Comparison of ENCODE assay signal across 8 cellular contexts in genomic region chr15:90872481-90873184, GRCh38. TPM values are rescaled to one million over a fixed set of nuclear protein-coding genes. Genes with fewer than 3 reads are reported as not detected.
A peak's percentile ranks its signal among the peaks of the same experiment; 100 is the strongest.
DNase-seq lines count a peak whose midpoint lies in the region; ATAC-seq and TF ChIP-seq lines count a peak whose summit lies in the region.

No MANE protein-coding gene starts in this region.

- H3K27me3 Mint-ChIP-seq in CD4-positive, CD25-positive, alpha-beta regulatory T cell: no peaks in the 10 kb centered on the region
- H3K27me3 Mint-ChIP-seq in HFFc6 (ENCODE audit: insufficient read depth) (peaks cover 3% of the 10 kb centered on the region), mesothelial cell of epicardium (ENCODE audit: low read depth) (no peaks in the 10 kb centered on the region)

- peak overlapping the region; percentile 84 to 95 (median 90) for H3K27ac Mint-ChIP-seq in CD4-positive, CD25-positive, alpha-beta regulatory T cell
- H3K27ac Mint-ChIP-seq in HFFc6 (peak overlapping the region; percentile 93), mesothelial cell of epicardium (peak overlapping the region; percentile 92)

- peak overlapping the region; percentile 91 to 95 (median 93) for H3K4me3 Mint-ChIP-seq in CD4-positive, CD25-positive, alpha-beta regulatory T cell
- H3K4me3 Mint-ChIP-seq in HFFc6 (peak overlapping the region; percentile 87), mesothelial cell of epicardium (peak overlapping the region; percentile 74)

- H3K9me3 ChIP-seq in CD4-positive, CD25-positive, alpha-beta regulatory T cell (ENCODE audit: control insufficient read depth in 2 of 2, low read length in 2 of 2): no peaks in the 10 kb centered on the region
- H3K9me3 ChIP-seq in effector memory CD4-positive, alpha-beta T cell (ENCODE audit: control insufficient read depth, low read length): no peaks in the 10 kb centered on the region
- H3K9me3 ChIP-seq in thoracic aorta: no peaks in the 10 kb centered on the region

- ATAC-seq in CD4-positive, CD25-positive, alpha-beta regulatory T cell (ENCODE audit: low read depth in 2 of 2): no peak
- ATAC-seq in thoracic aorta (ENCODE audit: insufficient number of reproducible peaks, low FRiP score, low read depth) (peak; percentile 53), HG03457 (IDR thresholded peaks at IDR 0.05; ENCODE audit: unreplicated experiment) (no peak)

- H3K4me3 ChIP-seq in CD4-positive, CD25-positive, alpha-beta regulatory T cell (ENCODE audit: low read depth, low read length): peak overlapping the region; percentile 71
- peak overlapping the region; percentile 68 for H3K4me3 ChIP-seq in effector memory CD4-positive, alpha-beta T cell (ENCODE audit: insufficient read depth, low read depth, low read length, poor library complexity, severe bottlenecking)
- H3K4me3 ChIP-seq in thoracic aorta: peak overlapping the region; percentile 97

- peaks cover 41% of the 10 kb centered on the region for H3K4me1 ChIP-seq in CD4-positive, CD25-positive, alpha-beta regulatory T cell (ENCODE audit: control insufficient read depth, insufficient read depth, low read length, poor library complexity, severe bottlenecking)
- H3K4me1 ChIP-seq in effector memory CD4-positive, alpha-beta T cell (ENCODE audit: control insufficient read depth, insufficient read depth, low read length, poor library complexity, severe bottlenecking): peaks cover 43% of the 10 kb centered on the region
- peaks cover 33 to 45% of the 10 kb centered on the region in 2 donors for H3K4me1 ChIP-seq in thoracic aorta (ENCODE audit: control insufficient read depth in 1 of 2, low read depth in 2 of 2)

- H3K4me1 Mint-ChIP-seq in CD4-positive, CD25-positive, alpha-beta regulatory T cell: peaks cover 5 to 52% (median 35%) of the 10 kb centered on the region in 4 donors
- H3K4me1 Mint-ChIP-seq in HFFc6 (ENCODE audit: low read depth) (peaks cover 47% of the 10 kb centered on the region), mesothelial cell of epicardium (peaks cover 58% of the 10 kb centered on the region)

- peaks cover 15% of the 10 kb centered on the region for H3K36me3 ChIP-seq in CD4-positive, CD25-positive, alpha-beta regulatory T cell (ENCODE audit: control insufficient read depth, insufficient read depth, low read length)
- H3K36me3 ChIP-seq in effector memory CD4-positive, alpha-beta T cell (ENCODE audit: control insufficient read depth, insufficient read depth, low read length): peaks cover 15% of the 10 kb centered on the region
- H3K36me3 ChIP-seq in thoracic aorta: peaks cover 19% of the 10 kb centered on the region

- DNase-seq in CD4-positive, CD25-positive, alpha-beta regulatory T cell: peak in 1 of 3 donors; percentile 30
- DNase-seq in HFFc6 (peak; percentile 75), UCSD-AML1 (lab: John Stamatoyannopoulos, UW; ENCODE audit: unreplicated experiment) (peak; percentile 24), mesothelial cell of epicardium (ENCODE audit: low spot score in 2 of 2, unreplicated experiment in 2 of 2) (no peak), thoracic aorta (ENCODE audit: low spot score) (no peak), DMS79 (lab: John Stamatoyannopoulos, UW) (no peak)
- peak in 2 of 3 donors; percentile 32 to 35 for DNase-seq in effector memory CD4-positive, alpha-beta T cell

- no peaks in the 10 kb centered on the region for H3K9me3 Mint-ChIP-seq in CD4-positive, CD25-positive, alpha-beta regulatory T cell
- H3K9me3 Mint-ChIP-seq in HFFc6 (no peaks in the 10 kb centered on the region), mesothelial cell of epicardium (no peaks in the 10 kb centered on the region)

- H3K36me3 Mint-ChIP-seq in CD4-positive, CD25-positive, alpha-beta regulatory T cell: peaks cover 3% of the 10 kb centered on the region
- no peaks in the 10 kb centered on the region for H3K36me3 Mint-ChIP-seq in HFFc6 (ENCODE audit: low read depth)
- peaks cover 13% of the 10 kb centered on the region for H3K36me3 Mint-ChIP-seq in mesothelial cell of epicardium

- no peak for TF ChIP-seq CTCF in HFFc6 (IDR thresholded peaks at IDR 0.05)
- no peak for TF ChIP-seq CTCF in mesothelial cell of epicardium (IDR thresholded peaks at IDR 0.05; ENCODE audit: unreplicated experiment)
- TF ChIP-seq CTCF in thoracic aorta (IDR thresholded peaks at IDR 0.05): no peak

- peak overlapping the region; percentile 41 for H3K27ac ChIP-seq in CD4-positive, CD25-positive, alpha-beta regulatory T cell (ENCODE audit: insufficient read depth, low read length, poor library complexity, severe bottlenecking)
- H3K27ac ChIP-seq in effector memory CD4-positive, alpha-beta T cell (ENCODE audit: insufficient read depth, low read length, poor library complexity, severe bottlenecking): peak overlapping the region; percentile 73
- peak overlapping the region; percentile 89 to 94 for H3K27ac ChIP-seq in thoracic aorta

- H3K27me3 ChIP-seq in CD4-positive, CD25-positive, alpha-beta regulatory T cell (ENCODE audit: control insufficient read depth, insufficient read depth, low read length): no peaks in the 10 kb centered on the region
- H3K27me3 ChIP-seq in effector memory CD4-positive, alpha-beta T cell (replicated peaks; ENCODE audit: control insufficient read depth, insufficient read depth, low read length, poor library complexity, severe bottlenecking): no peaks in the 10 kb centered on the region
- no peaks in the 10 kb centered on the region for H3K27me3 ChIP-seq in thoracic aorta (replicated peaks; ENCODE audit: insufficient read depth)

RNA-seq across cellular contexts. Expression of gene FURIN, which starts 4.2 kb away (rescaled TPM):
- total RNA-seq in CD4-positive, CD25-positive, alpha-beta regulatory T cell: 62.5 TPM
- polyA plus RNA-seq in CD4-positive, CD25-positive, alpha-beta regulatory T cell: 1 to 10 TPM; 2.9 to 8.6 (median 5.7) TPM
- 10 to 100 TPM; 68.9 to 79.4 (median 74.6) TPM for total RNA-seq in HFFc6 (2021; fragmentation: NEBNext Ultra II Directional; extraction: Animal tissue kit (Norgen Biotek cat#: 25700))
- total RNA-seq in mesothelial cell of epicardium: 97.7 to 98.8 TPM (median 98.8 TPM) in 3 replicates
- 10 to 100 TPM; 78.4 to 89.7 TPM for total RNA-seq in thoracic aorta

RNA-seq across cellular contexts. Expression of gene FES, which starts 11.7 kb away (rescaled TPM):
- 3.8 TPM for total RNA-seq in CD4-positive, CD25-positive, alpha-beta regulatory T cell
- under 1 TPM in 2 of 4 donors, not detected in 2; 0.13 TPM for polyA plus RNA-seq in CD4-positive, CD25-positive, alpha-beta regulatory T cell
- 1 to 10 TPM in 4 of 6 experiments, under 1 TPM in 2; 0.41 to 1.4 (median 1.1) TPM for total RNA-seq in HFFc6 (2021; fragmentation: NEBNext Ultra II Directional; extraction: Animal tissue kit (Norgen Biotek cat#: 25700))
- total RNA-seq in mesothelial cell of epicardium (26.5 to 32.6 TPM (median 29.4 TPM) in 3 replicates), thoracic aorta (10 to 100 TPM; 54.2 to 86.3 TPM)

RNA-seq across cellular contexts. Expression of gene MAN2A2, which starts 30.5 kb away (rescaled TPM):
- total RNA-seq in CD4-positive, CD25-positive, alpha-beta regulatory T cell: 120 TPM
- polyA plus RNA-seq in CD4-positive, CD25-positive, alpha-beta regulatory T cell: 1 to 10 TPM; 3.8 to 6.6 (median 5.7) TPM
- total RNA-seq in HFFc6 (2021; fragmentation: NEBNext Ultra II Directional; extraction: Animal tissue kit (Norgen Biotek cat#: 25700)): 10 to 100 TPM; 15.8 to 26.9 (median 23.4) TPM
- total RNA-seq in mesothelial cell of epicardium (89.0 to 104 TPM (median 101 TPM) in 3 replicates), thoracic aorta (10 to 100 TPM; 59.7 to 68.4 TPM)

RNA-seq across cellular contexts. Expression of gene HDDC3, which starts 59.7 kb away (rescaled TPM):
- total RNA-seq in CD4-positive, CD25-positive, alpha-beta regulatory T cell: 15.6 TPM
- 10 to 100 TPM; 24.4 to 36.2 (median 33.3) TPM for polyA plus RNA-seq in CD4-positive, CD25-positive, alpha-beta regulatory T cell
- total RNA-seq in HFFc6 (2021; fragmentation: NEBNext Ultra II Directional; extraction: Animal tissue kit (Norgen Biotek cat#: 25700)): 10 to 100 TPM; 11.2 to 15.7 (median 13.5) TPM
- total RNA-seq in mesothelial cell of epicardium (11.5 to 12.4 TPM (median 11.9 TPM) in 3 replicates), thoracic aorta (10 to 100 TPM; 11.5 to 13.1 TPM)

Comparison
In these comparisons a context has a peak if more than half of its experiments do, and no peak if none do; other contexts are left out.
1. DNase-seq: peak in HFFc6 (single experiment), UCSD-AML1 (single experiment) and effector memory CD4-positive, alpha-beta T cell (2 of 3); none in mesothelial cell of epicardium (0 of 2), thoracic aorta (single experiment) and DMS79 (single experiment).
2. H3K27ac ChIP-seq: peak in every context shown above with its lines; median percentile 92 in thoracic aorta; 73 in effector memory CD4-positive, alpha-beta T cell; 41 in CD4-positive, CD25-positive, alpha-beta regulatory T cell.
3. Peak in every context shown above with its lines, with median percentiles within 50 percentile points of each other: H3K4me3 ChIP-seq, H3K27ac Mint-ChIP-seq and H3K4me3 Mint-ChIP-seq.